In genomic region chr14:34714320-34715107, GRCh38 we compare ENCODE assay signal across 8 cellular contexts. TPM values are rescaled to one million over a fixed set of nuclear protein-coding genes. Genes with fewer than 3 reads are reported as not detected.
A peak's percentile ranks its signal among the peaks of the same experiment; 100 is the strongest.
DNase-seq lines count a peak whose midpoint lies in the region; ATAC-seq, FAIRE-seq and TF ChIP-seq lines count a peak whose summit lies in the region.

Gene CFL2, minus strand, starts transcription at chr14:34714593. Its CDS starts 53 bp downstream, at chr14:34714540.

- DNase-seq in AG08395 (ENCODE audit: low spot score) (peak; percentile 93), NCI-H2227 (lab: John Stamatoyannopoulos, UW; ENCODE audit: unreplicated experiment) (peak; percentile 89), cerebellar nuclear complex (lab: John Stamatoyannopoulos, UW) (peak; percentile 12 to 54), kidney (peak; percentile 95)
- peak; percentile 41 to 64 for DNase-seq in stimulated activated CD4-positive, alpha-beta T cell treated with anti-CD3 and anti-CD28 coated beads, Interleukin-15, amount 100 ng/mL, for 1 hour (ENCODE audit: low read depth in 1 of 2, low spot score in 1 of 2)

- intact Hi-C loops in kidney (cut with DNase I), result no loop called here

- peaks cover 4 to 8% of the 10 kb centered on the region in 2 donors for H3K4me1 ChIP-seq in kidney (ENCODE audit: control insufficient read depth in 1 of 2, insufficient read depth in 1 of 2, low read depth in 1 of 2, low read length in 2 of 2)

- no peaks in the 10 kb centered on the region for H3K9me3 ChIP-seq in kidney (ENCODE audit: control insufficient read depth in 1 of 2, low read length in 2 of 2)

- H3K9ac ChIP-seq in kidney (ENCODE audit: low read length in 2 of 2), result peak within 1 kb of the TSS; percentile 68 to 89

- peaks cover 3 to 6% of the 10 kb centered on the region in 2 donors for H3K36me3 ChIP-seq in kidney (ENCODE audit: control insufficient read depth in 1 of 2, insufficient read depth in 2 of 2, low read length in 2 of 2)

- peak; percentile 66 for ATAC-seq in GM18873 (IDR thresholded peaks at IDR 0.05; ENCODE audit: low FRiP score, unreplicated experiment)
- ATAC-seq in HG03108 (IDR thresholded peaks at IDR 0.05; ENCODE audit: unreplicated experiment), result peak; percentile 83
- ATAC-seq in activated CD4-positive, CD25-positive, alpha-beta regulatory T cell treated with anti-CD3 and anti-CD28 coated beads, Interleukin-2, amount 50 U/mL, for 24 hours, result peak; percentile 91 to 93

- TF ChIP-seq CTCF in kidney (IDR thresholded peaks at IDR 0.05; ENCODE audit: borderline replicate concordance, extremely low read depth, insufficient read depth), result no peak

- peak within 1 kb of the TSS; percentile 80 to 85 for H3K4me3 ChIP-seq in kidney (ENCODE audit: low read length in 2 of 2)

- FAIRE-seq in kidney (lab: Jason Lieb, UNC), result no peak

- H3K27ac ChIP-seq in kidney (ENCODE audit: low read depth in 2 of 2, low read length in 2 of 2), result peak within 1 kb of the TSS; percentile 87 to 94

RNA-seq across cellular contexts. Expression of gene CFL2, which starts in this region (rescaled TPM):
- 32.5 TPM for total RNA-seq in kidney
- polyA plus RNA-seq in kidney (ENCODE audit: insufficient read depth, low read depth, low replicate concordance), result 56.3 TPM

Comparison
In these comparisons a context has a peak if more than half of its experiments do, and no peak if none do; other contexts are left out.
1. Peak in every context shown above with its lines: DNase-seq, ATAC-seq, H3K4me3 ChIP-seq and H3K27ac ChIP-seq.
2. DNase-seq: peak in every context shown above with its lines; median percentile 95 in kidney; 93 in AG08395; 89 in NCI-H2227; 52 in stimulated activated CD4-positive, alpha-beta T cell treated with anti-CD3 and anti-CD28 coated beads, Interleukin-15, amount 100 ng/mL, for 1 hour; 33 in cerebellar nuclear complex.